9 cellular contexts compared by ENCODE assay signal in the genomic region with DNA sequence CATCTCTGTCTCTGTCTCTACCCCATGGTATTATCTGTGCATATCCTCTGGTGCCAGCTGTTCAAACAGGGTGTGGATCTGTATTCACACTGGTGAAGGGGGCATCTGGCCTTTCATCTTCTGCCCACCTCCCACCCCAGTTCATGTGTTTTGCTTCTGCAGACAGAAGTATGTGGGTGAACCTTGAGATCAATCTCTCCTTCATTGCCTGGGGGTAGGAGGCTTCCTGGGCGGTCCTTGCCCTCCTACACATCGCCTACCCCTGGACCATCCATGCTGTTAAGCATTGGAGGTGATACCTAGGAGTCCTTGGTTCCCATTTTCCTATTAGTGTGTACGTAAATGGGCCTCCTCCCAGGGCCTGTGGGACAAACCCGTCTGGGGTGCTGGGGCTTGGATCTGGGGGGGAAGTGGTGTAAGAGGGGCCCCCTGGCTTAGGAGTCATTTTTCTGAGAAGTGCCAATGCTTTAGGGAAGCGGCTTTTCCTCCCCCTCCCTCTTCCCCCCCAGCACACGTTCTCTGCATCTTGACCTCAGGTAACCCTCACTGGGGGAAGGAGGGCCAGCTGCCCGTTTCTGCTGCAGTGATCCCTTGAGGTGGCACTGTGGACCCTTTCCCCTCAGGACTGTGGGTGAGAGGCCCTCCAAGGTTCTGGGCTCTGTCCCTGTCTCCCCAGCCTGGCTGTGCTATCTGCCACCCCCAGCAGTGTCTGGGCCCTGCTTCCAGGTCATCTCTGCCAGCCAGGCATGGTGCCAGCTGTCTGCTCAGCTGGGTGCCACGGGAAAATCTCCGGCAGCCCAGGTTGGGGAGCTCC. TPM values are rescaled to one million over a fixed set of nuclear protein-coding genes. Genes with fewer than 3 reads are reported as not detected.
DNase-seq lines count a peak whose midpoint lies in the region; ATAC-seq, FAIRE-seq and TF ChIP-seq lines count a peak whose summit lies in the region.
"Had no signal": no experiment of that assay in that cellular context is flagged by ENCODE, and none has a peak within 500 bp of the region (broad histone marks: within the 10 kb centered on the region; RNA-seq: fewer than 3 reads in every experiment).

No MANE protein-coding gene starts in this region.

- intact Hi-C loops in activated B cell treated with CpG ODN at 0.5 μM for 24 hours (cut with micrococcal nuclease) (loop anchor here (10.0 kb wide), 1 partner anchor 575 kb away; no protein-coding TSS in a partner anchor), HepG2 (cut with micrococcal nuclease; ENCODE audit: unreplicated experiment) (no loop called here), OCI-LY7 (cut with micrococcal nuclease; ENCODE audit: unreplicated experiment) (no loop called here)

- TF ChIP-seq POLR2A in HepG2 (IDR thresholded peaks at IDR 0.05; ENCODE audit: insufficient read depth in 1 of 2, low read depth in 2 of 2, low read length in 2 of 2) = no peak

- BruUV-seq in HepG2 (replicated peaks; lab: Mats Ljungman, UMichigan) = no TSS peak
- BruUV-seq in OCI-LY7 (replicated peaks; lab: Mats Ljungman, UMichigan) = no TSS peak

- 96% methylated on average over 9 of the region's 9 CpGs for WGBS in HepG2 (ENCODE audit: low lambda C conversion rate)

- H3K27ac Mint-ChIP-seq in activated B cell treated with CpG ODN at 0.5 μM for 24 hours (peak overlapping the region; percentile 70), progenitor cell of endocrine pancreas (no peak overlapping the region)

- peaks cover 93% of the 10 kb centered on the region for H3K4me1 Mint-ChIP-seq in activated B cell treated with CpG ODN at 0.5 μM for 24 hours
- peaks cover 48% of the 10 kb centered on the region for H3K4me1 Mint-ChIP-seq in progenitor cell of endocrine pancreas (ENCODE audit: low read depth)

- H3K36me3 ChIP-seq in HepG2 (replicated peaks in 1 of 2; ENCODE audit: control insufficient read depth in 1 of 2, insufficient read depth in 2 of 2, low read length in 2 of 2) = peaks cover 0 to 6% of the 10 kb centered on the region in 2 experiments; a peak in 1 of 5 replicates
- no peaks in the 10 kb centered on the region for H3K36me3 ChIP-seq in OCI-LY7 (ENCODE audit: insufficient read depth, low read length)

- H3K9me3 ChIP-seq in HepG2 (ENCODE audit: low read length) (no peaks in the 10 kb centered on the region), OCI-LY7 (ENCODE audit: low read length) (no peaks in the 10 kb centered on the region)

- H3K9me3 Mint-ChIP-seq in activated B cell treated with CpG ODN at 0.5 μM for 24 hours = no peaks in the 10 kb centered on the region
- no peaks in the 10 kb centered on the region for H3K9me3 Mint-ChIP-seq in progenitor cell of endocrine pancreas (ENCODE audit: low read depth)

- H3K4me2 ChIP-seq in HepG2 (ENCODE audit: low read depth, low read length) (no peak overlapping the region), OCI-LY7 (ENCODE audit: low read length) (no peak overlapping the region)

- H3K79me2 ChIP-seq in HepG2 (ENCODE audit: insufficient read depth, low read length) (peaks cover 19% of the 10 kb centered on the region), OCI-LY7 (ENCODE audit: insufficient read depth, low read depth, low read length) (no peaks in the 10 kb centered on the region)

- no peak overlapping the region for H3K9ac ChIP-seq in HepG2 (ENCODE audit: insufficient read depth, low read depth, low read length)

- H3K4me3 ChIP-seq in HepG2 (replicated peaks in 1 of 3; ENCODE audit: insufficient read depth in 1 of 3, low read depth in 2 of 3, low read length in 3 of 3) (no peak overlapping the region), OCI-LY7 (ENCODE audit: low read depth, low read length, poor library complexity, severe bottlenecking) (no peak overlapping the region)

- H2AFZ ChIP-seq in HepG2 (ENCODE audit: low read length) (no peak overlapping the region), OCI-LY7 (ENCODE audit: low read length) (no peak overlapping the region)

- FAIRE-seq in HepG2 (lab: Jason Lieb, UNC) = no peak

- H3K27me3 ChIP-seq in HepG2 (ENCODE audit: control insufficient read depth in 1 of 2, insufficient read depth in 2 of 2, low read length in 2 of 2) = no peaks in the 10 kb centered on the region

- POLR2A ChIA-PET in activated B cell treated with CpG ODN at 0.5 μM for 24 hours (lab: Charles Lee) (interaction anchor here (1.2 kb wide), 1 partner anchor 11 kb away, joined by 6 read pairs; no protein-coding TSS in a partner anchor), HepG2 (lab: Yijun Ruan, JAX) (interaction anchor here (1.7 to 2.0 kb wide), 2 partner anchors 13 to 23 kb away, joined by 5 to 8 read pairs; no protein-coding TSS in a partner anchor), OCI-LY7 (lab: Charles Lee) (no interaction called here)

- H3K4me1 ChIP-seq in HepG2 (ENCODE audit: insufficient read depth, low read length) (peaks cover 85% of the 10 kb centered on the region), OCI-LY7 (ENCODE audit: insufficient read depth, low read length, poor library complexity, severe bottlenecking) (peaks cover 36% of the 10 kb centered on the region)

- ATAC-seq in activated B cell treated with CpG ODN at 0.5 μM for 24 hours (ENCODE audit: low read depth) (no peak), HepG2 (no peak), HG03039 (IDR thresholded peaks at IDR 0.05; ENCODE audit: unreplicated experiment) (no peak)

- DNase-seq in AML-193 (lab: John Stamatoyannopoulos, UW) (peak; percentile 86 to 94), activated B cell treated with CpG ODN at 0.5 μM for 24 hours (no peak), HepG2 (ENCODE audit: low spot score) (no peak), EL (no peak), progenitor cell of endocrine pancreas (ENCODE audit: low spot score, unreplicated experiment) (no peak), OCI-LY7 (ENCODE audit: low spot score) (no peak)

- H4K20me1 ChIP-seq in HepG2 (ENCODE audit: insufficient read depth, low read length) = peaks cover 23% of the 10 kb centered on the region
- H4K20me1 ChIP-seq in OCI-LY7 (ENCODE audit: insufficient read depth, low read length) = peaks cover 14% of the 10 kb centered on the region; the same call in 1 of the 2 replicates

- no peaks in the 10 kb centered on the region for H3K27me3 Mint-ChIP-seq in activated B cell treated with CpG ODN at 0.5 μM for 24 hours
- no peaks in the 10 kb centered on the region for H3K27me3 Mint-ChIP-seq in progenitor cell of endocrine pancreas

- TF ChIP-seq CTCF in activated B cell treated with CpG ODN at 0.5 μM for 24 hours (IDR thresholded peaks at IDR 0.05) = no peak
- no peak for TF ChIP-seq CTCF in HepG2 (CRISPR knock-in tag; IDR thresholded peaks at IDR 0.05)
- no peak for TF ChIP-seq CTCF in progenitor cell of endocrine pancreas (IDR thresholded peaks at IDR 0.05; ENCODE audit: unreplicated experiment)
- TF ChIP-seq CTCF in OCI-LY7 (conservative IDR thresholded peaks at IDR 0.05; ENCODE audit: low read length) = no peak

- H3K27ac ChIP-seq in HepG2 (ENCODE audit: extremely low read length, insufficient read depth, low read length) = no peak overlapping the region
- no peak overlapping the region for H3K27ac ChIP-seq in OCI-LY7 (ENCODE audit: low read depth, low read length, poor library complexity, severe bottlenecking)

- H3K9me2 ChIP-seq in OCI-LY7 (ENCODE audit: insufficient read depth, low read length) = no peaks in the 10 kb centered on the region

- H3K4me3 Mint-ChIP-seq in activated B cell treated with CpG ODN at 0.5 μM for 24 hours (peak overlapping the region; percentile 50), progenitor cell of endocrine pancreas (ENCODE audit: low read depth) (no peak overlapping the region)

- TF ChIP-seq RAD21 in Ishikawa (IDR thresholded peaks at IDR 0.05; ENCODE audit: low read depth) (no peak), HepG2 (CRISPR knock-in tag; IDR thresholded peaks at IDR 0.05) (no peak)

- TF ChIP-seq EP300 in Ishikawa (IDR thresholded peaks at IDR 0.05; ENCODE audit: borderline replicate concordance) (peak; percentile 59; the same call in 1 of the 2 replicates), HepG2 (IDR thresholded peaks at IDR 0.05; ENCODE audit: low read depth in 2 of 2, low read length in 2 of 2) (no peak), HepG2 (CRISPR knock-in tag; IDR thresholded peaks at IDR 0.05; ENCODE audit: borderline replicate concordance) (no peak)

- peaks cover 36% of the 10 kb centered on the region for H3K36me3 Mint-ChIP-seq in activated B cell treated with CpG ODN at 0.5 μM for 24 hours (ENCODE audit: low read depth)
- peaks cover 4% of the 10 kb centered on the region for H3K36me3 Mint-ChIP-seq in progenitor cell of endocrine pancreas (ENCODE audit: insufficient read depth)

- CTCF ChIA-PET in activated B cell treated with CpG ODN at 0.5 μM for 24 hours (lab: Charles Lee) (interaction anchor here (0.8 to 1.8 kb wide), 4 partner anchors 13 to 27 kb away, joined by 3 to 10 read pairs (median 4); no protein-coding TSS in a partner anchor), HepG2 (lab: Yijun Ruan, JAX; ENCODE audit: low intra/inter-chr PET ratio, low total read pairs) (no interaction called here), OCI-LY7 (lab: Charles Lee; ENCODE audit: unreplicated experiment) (no interaction called here)

- in situ Hi-C loops in HepG2 (cut with HindIII; ENCODE audit: extremely low pct_ligation_motif_present, low pct_unique_long_range_greater_than_20kb) = no loop called here

RNA-seq across cellular contexts. Expression of a gene that starts 21.2 kb away (rescaled TPM):
- total RNA-seq in activated B cell treated with CpG ODN at 0.5 μM for 24 hours (71.2 and 72.5 TPM in 2 replicates), HepG2 (2016; rRNA removed; fragmentation: Illumina TruSeq; extraction: Trizol) (8.6 and 8.9 TPM in 2 replicates), progenitor cell of endocrine pancreas (50.8 and 51.3 TPM in 2 replicates), OCI-LY7 (2022) (8.0 and 8.6 TPM in 2 replicates)
- total RNA-seq in HepG2 (2016; cell fraction: cytosol; rRNA removed; fragmentation: Illumina TruSeq; extraction: Trizol; ENCODE audit: low read depth) = 3.2 and 3.7 TPM in 2 replicates
- 6.7 and 9.5 TPM in 2 replicates for total RNA-seq in HepG2 (2016; cell fraction: insoluble cytoplasmic fraction; rRNA removed; fragmentation: Illumina TruSeq; extraction: Trizol)
- total RNA-seq in HepG2 (2016; cell fraction: membrane; rRNA removed; fragmentation: Illumina TruSeq; extraction: Trizol) = 8.2 and 11.1 TPM in 2 replicates
- 6.0 and 7.0 TPM in 2 replicates for total RNA-seq in HepG2 (2016; cell fraction: nucleus; rRNA removed; fragmentation: Illumina TruSeq; extraction: Trizol)
- 6.0 and 6.4 TPM in 2 replicates for polyA plus RNA-seq in HepG2 (2011; rRNA removed)
- 2.2 and 3.8 TPM in 2 replicates for polyA plus RNA-seq in HepG2 (2011; cell fraction: cytosol; rRNA removed)
- polyA plus RNA-seq in HepG2 (2011; cell fraction: nucleus; rRNA removed) = 13.2 and 13.3 TPM in 2 replicates
- polyA plus RNA-seq in HepG2 (2012) = 15.4 and 16.1 TPM in 2 replicates
- 3.8 and 5.4 TPM in 2 replicates for polyA plus RNA-seq in HepG2 (2016; cell fraction: cytosol; fragmentation: Illumina TruSeq; extraction: Trizol; ENCODE audit: low read depth)
- 12.7 and 17.8 TPM in 2 replicates for polyA plus RNA-seq in HepG2 (2016; cell fraction: insoluble cytoplasmic fraction; fragmentation: Illumina TruSeq; extraction: Trizol; ENCODE audit: low read depth)
- polyA plus RNA-seq in HepG2 (2016; cell fraction: membrane; fragmentation: Illumina TruSeq; extraction: Trizol; ENCODE audit: low read depth) = 9.6 and 13.8 TPM in 2 replicates
- 19.0 and 19.4 TPM in 2 replicates for polyA plus RNA-seq in HepG2 (2016; cell fraction: nucleus; fragmentation: Illumina TruSeq; extraction: Trizol; ENCODE audit: insufficient read depth, low read depth)
- polyA minus RNA-seq in HepG2 (2011; rRNA and poly(A)+ RNA removed; ENCODE audit: low replicate concordance) = 6.4 and 11.7 TPM in 2 replicates
- 6.7 and 8.2 TPM in 2 replicates for polyA minus RNA-seq in HepG2 (2011; cell fraction: cytosol; rRNA and poly(A)+ RNA removed)
- 5.2 and 6.7 TPM in 2 replicates for polyA minus RNA-seq in HepG2 (2011; cell fraction: nucleus; rRNA and poly(A)+ RNA removed)
- 3.1 and 5.7 TPM in 2 replicates for total RNA-seq in OCI-LY7 (2014; rRNA removed; shearing (Covaris generic))

RNA-seq across cellular contexts. Expression of a gene that starts 34.3 kb away (rescaled TPM):
- not detected in 2 replicates for total RNA-seq in activated B cell treated with CpG ODN at 0.5 μM for 24 hours
- not detected in 2 replicates for total RNA-seq in HepG2 (2016; rRNA removed; fragmentation: Illumina TruSeq; extraction: Trizol)
- not detected in 2 replicates for total RNA-seq in HepG2 (2016; cell fraction: cytosol; rRNA removed; fragmentation: Illumina TruSeq; extraction: Trizol; ENCODE audit: low read depth)
- total RNA-seq in HepG2 (2016; cell fraction: insoluble cytoplasmic fraction; rRNA removed; fragmentation: Illumina TruSeq; extraction: Trizol) = not detected in 2 replicates
- total RNA-seq in HepG2 (2016; cell fraction: membrane; rRNA removed; fragmentation: Illumina TruSeq; extraction: Trizol) = not detected in 2 replicates
- not detected in 2 replicates for total RNA-seq in HepG2 (2016; cell fraction: nucleus; rRNA removed; fragmentation: Illumina TruSeq; extraction: Trizol)
- not detected in 2 replicates for polyA plus RNA-seq in HepG2 (2011; rRNA removed)
- not detected in 2 replicates for polyA plus RNA-seq in HepG2 (2011; cell fraction: cytosol; rRNA removed)
- not detected in 2 replicates for polyA plus RNA-seq in HepG2 (2011; cell fraction: nucleus; rRNA removed)
- polyA plus RNA-seq in HepG2 (2012) = not detected in 2 replicates
- polyA plus RNA-seq in HepG2 (2016; cell fraction: cytosol; fragmentation: Illumina TruSeq; extraction: Trizol; ENCODE audit: low read depth) = not detected in 2 replicates
- polyA plus RNA-seq in HepG2 (2016; cell fraction: insoluble cytoplasmic fraction; fragmentation: Illumina TruSeq; extraction: Trizol; ENCODE audit: low read depth) = not detected in 2 replicates
- not detected in 2 replicates for polyA plus RNA-seq in HepG2 (2016; cell fraction: membrane; fragmentation: Illumina TruSeq; extraction: Trizol; ENCODE audit: low read depth)
- not detected in 2 replicates for polyA plus RNA-seq in HepG2 (2016; cell fraction: nucleus; fragmentation: Illumina TruSeq; extraction: Trizol; ENCODE audit: insufficient read depth, low read depth)
- not detected in 2 replicates for polyA minus RNA-seq in HepG2 (2011; rRNA and poly(A)+ RNA removed; ENCODE audit: low replicate concordance)
- polyA minus RNA-seq in HepG2 (2011; cell fraction: cytosol; rRNA and poly(A)+ RNA removed) = not detected in 2 replicates
- not detected in 2 replicates for polyA minus RNA-seq in HepG2 (2011; cell fraction: nucleus; rRNA and poly(A)+ RNA removed)
- not detected in 2 replicates for total RNA-seq in progenitor cell of endocrine pancreas
- total RNA-seq in OCI-LY7 (2014; rRNA removed; shearing (Covaris generic)) = not detected in 2 replicates
- total RNA-seq in OCI-LY7 (2022) = not detected in 2 replicates
- total RNA-seq: kidney epithelial cell had no signal

RNA-seq across cellular contexts. Expression of a gene that starts 42.5 kb away (rescaled TPM):
- 9.2 and 9.7 TPM in 2 replicates for total RNA-seq in activated B cell treated with CpG ODN at 0.5 μM for 24 hours
- total RNA-seq in HepG2 (2016; rRNA removed; fragmentation: Illumina TruSeq; extraction: Trizol) = 114 and 154 TPM in 2 replicates
- 24.3 and 27.3 TPM in 2 replicates for total RNA-seq in HepG2 (2016; cell fraction: cytosol; rRNA removed; fragmentation: Illumina TruSeq; extraction: Trizol; ENCODE audit: low read depth)
- 117 and 162 TPM in 2 replicates for total RNA-seq in HepG2 (2016; cell fraction: insoluble cytoplasmic fraction; rRNA removed; fragmentation: Illumina TruSeq; extraction: Trizol)
- 42.3 and 51.8 TPM in 2 replicates for total RNA-seq in HepG2 (2016; cell fraction: membrane; rRNA removed; fragmentation: Illumina TruSeq; extraction: Trizol)
- total RNA-seq in HepG2 (2016; cell fraction: nucleus; rRNA removed; fragmentation: Illumina TruSeq; extraction: Trizol) = 89.2 and 89.6 TPM in 2 replicates
- polyA plus RNA-seq in HepG2 (2011; rRNA removed) = 10.7 and 17.4 TPM in 2 replicates
- 6.9 and 8.8 TPM in 2 replicates for polyA plus RNA-seq in HepG2 (2011; cell fraction: cytosol; rRNA removed)
- 9.6 and 11.4 TPM in 2 replicates for polyA plus RNA-seq in HepG2 (2011; cell fraction: nucleus; rRNA removed)
- 8.4 and 23.9 TPM in 2 replicates for polyA plus RNA-seq in HepG2 (2012)
- polyA plus RNA-seq in HepG2 (2016; cell fraction: cytosol; fragmentation: Illumina TruSeq; extraction: Trizol; ENCODE audit: low read depth) = 12.0 and 14.2 TPM in 2 replicates
- polyA plus RNA-seq in HepG2 (2016; cell fraction: insoluble cytoplasmic fraction; fragmentation: Illumina TruSeq; extraction: Trizol; ENCODE audit: low read depth) = 133 and 135 TPM in 2 replicates
- polyA plus RNA-seq in HepG2 (2016; cell fraction: membrane; fragmentation: Illumina TruSeq; extraction: Trizol; ENCODE audit: low read depth) = 15.3 and 18.9 TPM in 2 replicates
- 98.6 and 99.5 TPM in 2 replicates for polyA plus RNA-seq in HepG2 (2016; cell fraction: nucleus; fragmentation: Illumina TruSeq; extraction: Trizol; ENCODE audit: insufficient read depth, low read depth)
- 8.7 and 50.8 TPM in 2 replicates for polyA minus RNA-seq in HepG2 (2011; rRNA and poly(A)+ RNA removed; ENCODE audit: low replicate concordance)
- polyA minus RNA-seq in HepG2 (2011; cell fraction: cytosol; rRNA and poly(A)+ RNA removed) = 9.4 and 10.7 TPM in 2 replicates
- 31.5 and 47.0 TPM in 2 replicates for polyA minus RNA-seq in HepG2 (2011; cell fraction: nucleus; rRNA and poly(A)+ RNA removed)
- total RNA-seq in progenitor cell of endocrine pancreas = 35.7 and 38.5 TPM in 2 replicates
- 72.3 and 75.2 TPM in 2 replicates for total RNA-seq in OCI-LY7 (2014; rRNA removed; shearing (Covaris generic))
- total RNA-seq in OCI-LY7 (2022) = 132 and 156 TPM in 2 replicates

Comparison
In these comparisons a context has a peak if more than half of its experiments do, and no peak if none do; other contexts are left out.
1. DNase-seq: peak in AML-193 (2 of 2); none in activated B cell treated with CpG ODN at 0.5 μM for 24 hours (single experiment), HepG2 (single experiment), EL (single experiment), progenitor cell of endocrine pancreas (single experiment) and OCI-LY7 (single experiment).